ENCODE assay signal across 9 cellular contexts in the genomic region with DNA sequence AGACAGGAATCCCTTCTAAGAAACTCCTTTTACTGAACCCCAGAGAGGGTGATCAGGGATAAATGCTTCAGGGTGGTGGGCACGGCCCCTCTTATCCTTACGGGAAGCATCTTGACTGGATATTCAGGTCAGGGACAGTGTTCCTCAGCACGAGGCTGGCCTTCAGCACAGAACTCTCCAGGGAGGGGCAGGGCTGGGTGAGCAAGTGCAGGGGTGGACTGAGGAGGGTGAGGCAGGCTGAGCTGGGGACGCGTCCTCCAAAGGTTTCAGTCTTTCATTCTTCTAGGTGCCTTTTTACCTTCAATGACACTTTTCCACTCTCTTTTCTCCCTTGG. TPM values are rescaled to one million over a fixed set of nuclear protein-coding genes. Genes with fewer than 3 reads are reported as not detected.
DNase-seq lines count a peak whose midpoint lies in the region; ATAC-seq and TF ChIP-seq lines count a peak whose summit lies in the region.
"Had no signal": no experiment of that assay in that cellular context is flagged by ENCODE, and none has a peak within 500 bp of the region (broad histone marks: within the 10 kb centered on the region; RNA-seq: fewer than 3 reads in every experiment).

No MANE protein-coding gene starts in this region.

- peak overlapping the region; percentile 97 for H3K27ac Mint-ChIP-seq in stimulated activated memory B cell treated with anti-CD40 and anti-IgM and Interleukin-4, amounts not matched to agents 10 μg/mL and 1 μg/mL and 100 μg/mL, for 72 hours

- DNase-seq in HT-29 (ENCODE audit: low spot score) = peak; percentile 37
- peak; percentile 41 for DNase-seq in WERI-Rb-1
- no peak for DNase-seq in hepatocyte (ENCODE audit: low spot score)
- no peak for DNase-seq in effector CD8-positive, alpha-beta T cell (lab: John Stamatoyannopoulos, UW)
- DNase-seq in NCI-H748 (lab: John Stamatoyannopoulos, UW; ENCODE audit: unreplicated experiment) = no peak
- DNase-seq: caudate nucleus, GF-D8 had no signal

- H3K27ac ChIP-seq in WERI-Rb-1 (peak overlapping the region; percentile 17), hepatocyte (peak overlapping the region; percentile 59)

- H3K36me3 ChIP-seq in WERI-Rb-1 (peaks cover 7% of the 10 kb centered on the region), hepatocyte (replicated peaks; ENCODE audit: insufficient read depth, low read depth) (no peaks in the 10 kb centered on the region)

- peaks cover 81% of the 10 kb centered on the region for H3K4me1 Mint-ChIP-seq in stimulated activated memory B cell treated with anti-CD40 and anti-IgM and Interleukin-4, amounts not matched to agents 10 μg/mL and 1 μg/mL and 100 μg/mL, for 72 hours

- WGBS in hepatocyte (ENCODE audit: low lambda C conversion rate, missing lambda C conversion rate) = 70% methylated on average over 5 of the region's 5 CpGs

- H3K4me3 Mint-ChIP-seq in stimulated activated memory B cell treated with anti-CD40 and anti-IgM and Interleukin-4, amounts not matched to agents 10 μg/mL and 1 μg/mL and 100 μg/mL, for 72 hours = peak overlapping the region; percentile 99

- ATAC-seq in stimulated activated memory B cell treated with anti-CD40 and anti-IgM and Interleukin-4, amounts not matched to agents 10 μg/mL and 1 μg/mL and 100 μg/mL, for 72 hours = no peak
- ATAC-seq in SK-N-SH treated with all-trans-retinoic acid at 6 μM for 48 hours = no peak

- H3K4me3 ChIP-seq in WERI-Rb-1 (ENCODE audit: low read depth, low read length) = no peak overlapping the region
- no peak overlapping the region for H3K4me3 ChIP-seq in hepatocyte

- H3K4me1 ChIP-seq in hepatocyte (ENCODE audit: insufficient read depth) = peaks cover 34% of the 10 kb centered on the region

- H3K9me3 ChIP-seq in WERI-Rb-1 (ENCODE audit: severe bottlenecking) (no peaks in the 10 kb centered on the region), hepatocyte (ENCODE audit: low read depth) (no peaks in the 10 kb centered on the region)

- H3K27me3 ChIP-seq in WERI-Rb-1 (ENCODE audit: insufficient read depth, low read depth, severe bottlenecking) = no peaks in the 10 kb centered on the region
- H3K27me3 ChIP-seq in hepatocyte = no peaks in the 10 kb centered on the region

- TF ChIP-seq CTCF in WERI-Rb-1 (IDR thresholded peaks at IDR 0.05; ENCODE audit: low read depth, low read length) = no peak
- TF ChIP-seq CTCF in hepatocyte (IDR thresholded peaks at IDR 0.05; ENCODE audit: poor library complexity) = no peak

- H3K9me2 ChIP-seq in hepatocyte (replicated peaks; ENCODE audit: insufficient read depth) = no peaks in the 10 kb centered on the region

- peaks cover 47% of the 10 kb centered on the region for H3K36me3 Mint-ChIP-seq in stimulated activated memory B cell treated with anti-CD40 and anti-IgM and Interleukin-4, amounts not matched to agents 10 μg/mL and 1 μg/mL and 100 μg/mL, for 72 hours

- H2AFZ ChIP-seq in hepatocyte = peak overlapping the region; percentile 5

- H3K79me2 ChIP-seq in hepatocyte = no peaks in the 10 kb centered on the region

- H3K9me3 Mint-ChIP-seq in stimulated activated memory B cell treated with anti-CD40 and anti-IgM and Interleukin-4, amounts not matched to agents 10 μg/mL and 1 μg/mL and 100 μg/mL, for 72 hours = no peaks in the 10 kb centered on the region

- no peaks in the 10 kb centered on the region for H3K27me3 Mint-ChIP-seq in stimulated activated memory B cell treated with anti-CD40 and anti-IgM and Interleukin-4, amounts not matched to agents 10 μg/mL and 1 μg/mL and 100 μg/mL, for 72 hours

- peak overlapping the region; percentile 54 for H3K4me2 ChIP-seq in hepatocyte

- no peaks in the 10 kb centered on the region for H4K20me1 ChIP-seq in hepatocyte (ENCODE audit: insufficient read depth, poor library complexity, severe bottlenecking)

TF ChIP-seq in SK-N-SH treated with all-trans-retinoic acid at 6 μM for 48 hours, 23 proteins besides CTCF, POLR2A, EP300 and RAD21:
- TF ChIP-seq ZNF565 (CRISPR knock-in tag; conservative IDR thresholded peaks at IDR 0.05; ENCODE audit: low read depth) (no peak), ZFP3 (CRISPR knock-in tag; IDR thresholded peaks at IDR 0.05) (no peak), SNAI2 (CRISPR knock-in tag; IDR thresholded peaks at IDR 0.05) (no peak), ZFP30 (CRISPR knock-in tag; IDR thresholded peaks at IDR 0.05) (no peak), PPARA (CRISPR knock-in tag; IDR thresholded peaks at IDR 0.05; ENCODE audit: borderline replicate concordance) (no peak), OSR1 (CRISPR knock-in tag; IDR thresholded peaks at IDR 0.05) (no peak), ESRRG (CRISPR knock-in tag; IDR thresholded peaks at IDR 0.05) (no peak), CSDC2 (CRISPR knock-in tag; IDR thresholded peaks at IDR 0.05) (no peak), RARB (CRISPR knock-in tag; IDR thresholded peaks at IDR 0.05) (no peak), TOX (CRISPR knock-in tag; IDR thresholded peaks at IDR 0.05; ENCODE audit: borderline replicate concordance) (no peak), ARNTL (CRISPR knock-in tag; IDR thresholded peaks at IDR 0.05; ENCODE audit: borderline replicate concordance, low read depth) (no peak)
- TF ChIP-seq, protein P1, sequence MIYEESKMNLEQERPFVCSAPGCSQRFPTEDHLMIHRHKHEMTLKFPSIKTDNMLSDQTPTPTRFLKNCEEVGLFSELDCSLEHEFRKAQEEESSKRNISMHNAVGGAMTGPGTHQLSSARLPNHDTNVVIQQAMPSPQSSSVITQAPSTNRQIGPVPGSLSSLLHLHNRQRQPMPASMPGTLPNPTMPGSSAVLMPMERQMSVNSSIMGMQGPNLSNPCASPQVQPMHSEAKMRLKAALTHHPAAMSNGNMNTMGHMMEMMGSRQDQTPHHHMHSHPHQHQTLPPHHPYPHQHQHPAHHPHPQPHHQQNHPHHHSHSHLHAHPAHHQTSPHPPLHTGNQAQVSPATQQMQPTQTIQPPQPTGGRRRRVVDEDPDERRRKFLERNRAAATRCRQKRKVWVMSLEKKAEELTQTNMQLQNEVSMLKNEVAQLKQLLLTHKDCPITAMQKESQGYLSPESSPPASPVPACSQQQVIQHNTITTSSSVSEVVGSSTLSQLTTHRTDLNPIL (CRISPR knock-in tag; IDR thresholded peaks at IDR 0.05; ENCODE audit: low read depth) = no peak
- TF ChIP-seq, protein P2, sequence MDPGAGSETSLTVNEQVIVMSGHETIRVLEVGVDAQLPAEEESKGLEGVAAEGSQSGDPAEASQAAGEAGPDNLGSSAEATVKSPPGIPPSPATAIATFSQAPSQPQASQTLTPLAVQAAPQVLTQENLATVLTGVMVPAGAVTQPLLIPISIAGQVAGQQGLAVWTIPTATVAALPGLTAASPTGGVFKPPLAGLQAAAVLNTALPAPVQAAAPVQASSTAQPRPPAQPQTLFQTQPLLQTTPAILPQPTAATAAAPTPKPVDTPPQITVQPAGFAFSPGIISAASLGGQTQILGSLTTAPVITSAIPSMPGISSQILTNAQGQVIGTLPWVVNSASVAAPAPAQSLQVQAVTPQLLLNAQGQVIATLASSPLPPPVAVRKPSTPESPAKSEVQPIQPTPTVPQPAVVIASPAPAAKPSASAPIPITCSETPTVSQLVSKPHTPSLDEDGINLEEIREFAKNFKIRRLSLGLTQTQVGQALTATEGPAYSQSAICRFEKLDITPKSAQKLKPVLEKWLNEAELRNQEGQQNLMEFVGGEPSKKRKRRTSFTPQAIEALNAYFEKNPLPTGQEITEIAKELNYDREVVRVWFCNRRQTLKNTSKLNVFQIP (CRISPR knock-in tag; IDR thresholded peaks at IDR 0.05; ENCODE audit: borderline replicate concordance, low read depth) = no peak

RNA-seq across cellular contexts. Expression of a gene that starts 52.3 kb away (rescaled TPM):
- total RNA-seq in HT-29 (2014; rRNA removed; shearing (Covaris generic)) = 7.9 and 8.8 TPM in 2 replicates
- total RNA-seq in hepatocyte = 2.0 TPM in 2 replicates
- 1.6 and 2.3 TPM in 2 replicates for polyA plus RNA-seq in hepatocyte

RNA-seq across cellular contexts. Expression of a gene that starts 52.6 kb away (rescaled TPM):
- total RNA-seq in HT-29 (2014; rRNA removed; shearing (Covaris generic)) = 46.0 and 47.4 TPM in 2 replicates
- 30.1 and 40.4 TPM in 2 replicates for total RNA-seq in hepatocyte
- polyA plus RNA-seq in hepatocyte = 25.7 and 27.7 TPM in 2 replicates

Comparison
In these comparisons a context has a peak if more than half of its experiments do, and no peak if none do; other contexts are left out.
1. DNase-seq: peak in HT-29 (single experiment) and WERI-Rb-1 (single experiment); none in hepatocyte (single experiment), effector CD8-positive, alpha-beta T cell (single experiment) and NCI-H748 (single experiment).